24 cellular contexts compared by ENCODE assay signal in genomic region chr7:18820981-18821380, GRCh38.
"Had no signal": no experiment of that assay in that cellular context is flagged by ENCODE, and none has a peak within 500 bp of the region (broad histone marks: within the 10 kb centered on the region; RNA-seq: fewer than 3 reads in every experiment).

No MANE protein-coding gene starts in this region.

- H3K27ac ChIP-seq: colonic mucosa, epithelial cell of prostate, esophagus squamous epithelium, gastrocnemius medialis, heart right ventricle, left lung, lower lobe of right lung had no signal

- ATAC-seq: effector memory CD8-positive, alpha-beta T cell; esophagus mucosa; gastrocnemius medialis; heart right ventricle; left cardiac atrium; left lung; left ventricle myocardium superior; lower lobe of right lung; naive thymus-derived CD4-positive, alpha-beta T cell had no signal

- H3K36me3 ChIP-seq: colonic mucosa, esophagus squamous epithelium, gastrocnemius medialis, heart right ventricle, left lung, lower lobe of right lung had no signal

- H3K4me3 ChIP-seq: colonic mucosa, esophagus squamous epithelium, gastrocnemius medialis, heart right ventricle, left lung, lower lobe of right lung had no signal

- H3K36me3 Mint-ChIP-seq: naive thymus-derived CD4-positive, alpha-beta T cell had no signal

- H3K4me3 Mint-ChIP-seq: dendritic cell treated with granulocyte-macrophage colony-stimulating factor and Interleukin-4, amounts not matched to agents 40 ng/mL and 50 ng/mL, for 4 days; effector memory CD8-positive, alpha-beta T cell; endodermal cell; naive thymus-derived CD4-positive, alpha-beta T cell had no signal

- H3K4me1 Mint-ChIP-seq: endodermal cell; naive thymus-derived CD4-positive, alpha-beta T cell had no signal

- H3K27me3 Mint-ChIP-seq: dendritic cell treated with granulocyte-macrophage colony-stimulating factor and Interleukin-4, amounts not matched to agents 40 ng/mL and 50 ng/mL, for 4 days; effector memory CD8-positive, alpha-beta T cell; naive thymus-derived CD4-positive, alpha-beta T cell had no signal

- H3K9me3 Mint-ChIP-seq: dendritic cell treated with granulocyte-macrophage colony-stimulating factor and Interleukin-4, amounts not matched to agents 40 ng/mL and 50 ng/mL, for 4 days; effector memory CD8-positive, alpha-beta T cell; endodermal cell had no signal

- H3K4me1 ChIP-seq: colonic mucosa, gastrocnemius medialis, heart right ventricle, left lung, lower lobe of right lung had no signal

- H3K27ac Mint-ChIP-seq: dendritic cell treated with granulocyte-macrophage colony-stimulating factor and Interleukin-4, amounts not matched to agents 40 ng/mL and 50 ng/mL, for 4 days; effector memory CD8-positive, alpha-beta T cell; endodermal cell; naive thymus-derived CD4-positive, alpha-beta T cell had no signal

- H3K27me3 ChIP-seq: colonic mucosa, esophagus squamous epithelium, gastrocnemius medialis, heart right ventricle, left lung had no signal

- DNase-seq: colonic mucosa; cortex of kidney; effector CD8-positive, alpha-beta T cell; effector memory CD8-positive, alpha-beta T cell; endodermal cell; erythroblast; esophagus squamous epithelium; foreskin fibroblast; foreskin melanocyte; gastrocnemius medialis; glutamatergic neuron; head of caudate nucleus; heart right ventricle; hippocampal formation; left cardiac atrium; left lung; left ventricle myocardium superior; lower lobe of right lung; mesenchymal stem cell; midbrain; naive thymus-derived CD4-positive, alpha-beta T cell had no signal
